Comparison of ENCODE assay signal across 8 cellular contexts in the genomic region with DNA sequence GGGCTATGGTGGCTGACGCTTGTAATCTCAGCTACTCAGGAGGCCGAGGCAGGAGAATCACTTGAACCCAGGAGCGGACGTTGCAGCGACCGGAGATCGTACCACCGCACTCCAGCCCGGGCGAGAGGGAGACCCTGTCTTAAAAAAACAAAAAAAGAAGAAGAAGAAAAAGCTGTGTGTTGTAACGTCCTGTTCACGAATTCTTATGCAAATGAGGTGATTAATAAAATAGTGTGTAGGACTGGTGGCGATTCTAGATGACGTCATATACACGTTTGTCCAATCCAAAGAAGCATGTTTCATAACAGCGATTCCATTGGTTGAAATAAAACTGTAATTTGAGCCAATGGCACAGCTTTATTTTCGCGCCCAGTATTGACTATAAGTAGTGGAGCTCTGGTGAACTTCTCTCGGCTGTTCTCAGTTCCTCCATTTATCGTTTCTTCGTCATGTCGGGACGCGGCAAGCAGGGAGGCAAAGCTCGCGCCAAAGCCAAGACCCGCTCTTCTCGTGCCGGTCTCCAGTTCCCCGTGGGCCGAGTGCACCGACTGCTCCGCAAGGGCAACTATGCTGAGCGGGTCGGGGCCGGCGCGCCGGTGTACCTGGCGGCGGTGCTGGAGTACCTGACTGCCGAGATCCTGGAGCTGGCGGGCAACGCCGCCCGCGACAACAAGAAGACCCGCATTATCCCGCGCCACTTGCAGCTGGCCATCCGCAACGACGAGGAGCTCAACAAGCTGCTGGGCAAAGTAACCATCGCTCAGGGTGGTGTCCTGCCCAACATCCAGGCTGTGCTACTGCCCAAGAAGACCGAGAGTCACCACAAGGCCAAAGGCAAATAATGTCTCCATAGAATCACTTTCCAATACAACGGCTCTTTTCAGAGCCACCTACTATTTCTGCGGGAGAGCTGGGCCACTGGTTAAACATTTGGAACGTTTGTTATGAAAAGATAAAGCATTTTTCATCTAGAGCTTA. TPM values are rescaled to one million over a fixed set of nuclear protein-coding genes. Genes with fewer than 3 reads are reported as not detected.
DNase-seq lines count a peak whose midpoint lies in the region; TF ChIP-seq lines count a peak whose summit lies in the region.

No MANE protein-coding gene starts in this region.

- no peaks in the 10 kb centered on the region for H4K20me1 ChIP-seq in MM.1S (ENCODE audit: insufficient read depth, low read length)

- no peaks in the 10 kb centered on the region for H3K36me3 ChIP-seq in HEK293 (ENCODE audit: control insufficient read depth in 2 of 2, insufficient read depth in 1 of 2, low read length in 2 of 2)
- H3K36me3 ChIP-seq in MM.1S (replicated peaks; ENCODE audit: insufficient read depth, low read length) = no peaks in the 10 kb centered on the region
- no peaks in the 10 kb centered on the region for H3K36me3 ChIP-seq in neutrophil

- H3K4me3 ChIP-seq in HEK293 (ENCODE audit: low read depth, low read length) = peak overlapping the region; percentile 78
- peak overlapping the region; percentile 57 for H3K4me3 ChIP-seq in MM.1S (ENCODE audit: low read length)
- peak overlapping the region; percentile 71 to 75 for H3K4me3 ChIP-seq in neutrophil (ENCODE audit: low read depth in 1 of 2, low read length in 1 of 2)

- H3K27ac ChIP-seq in HEK293 (ENCODE audit: extremely low read depth, low read depth, low read length) (peak overlapping the region; percentile 63), MM.1S (ENCODE audit: low read length) (peak overlapping the region; percentile 84), neutrophil (peak overlapping the region; percentile 77)

- H3K27ac Mint-ChIP-seq in activated naive CD4-positive, alpha-beta T cell treated with anti-CD3 and anti-CD28 coated beads for 36 hours = peak overlapping the region; percentile 96

- H3K79me2 ChIP-seq in MM.1S (ENCODE audit: low read length) = no peaks in the 10 kb centered on the region

- H3K27me3 ChIP-seq in MM.1S (replicated peaks; ENCODE audit: insufficient read depth, low read length) = no peaks in the 10 kb centered on the region
- peaks cover 18% of the 10 kb centered on the region for H3K27me3 ChIP-seq in neutrophil

- H3K4me1 ChIP-seq in HEK293 (ENCODE audit: control insufficient read depth, insufficient read depth, low read length) (no peaks in the 10 kb centered on the region), MM.1S (ENCODE audit: low read length) (0 out of 2 replicates have a peak, but pooled peaks cover 3% of the 10 kb centered on the region), neutrophil (ENCODE audit: control insufficient read depth in 1 of 2, insufficient read depth in 1 of 2, low read depth in 1 of 2, low read length in 1 of 2) (peaks cover 27 to 31% of the 10 kb centered on the region in 2 experiments)

- peak overlapping the region; percentile 97 for H3K4me3 Mint-ChIP-seq in activated naive CD4-positive, alpha-beta T cell treated with anti-CD3 and anti-CD28 coated beads for 36 hours

- peak overlapping the region; percentile 83 for H3K9ac ChIP-seq in MM.1S (ENCODE audit: low read length)

- peak overlapping the region; percentile 68; the same call in 1 of the 2 replicates for H2AFZ ChIP-seq in MM.1S (ENCODE audit: low read length)

- CTCF ChIA-PET in HEK293 (lab: Yijun Ruan, JAX) = interaction anchor here (0.5 to 1.3 kb wide), 6 partner anchors 9 to 842 kb away, joined by 3 to 7 read pairs (median 4); no protein-coding TSS in a partner anchor
- CTCF ChIA-PET in activated naive CD4-positive, alpha-beta T cell treated with anti-CD3 and anti-CD28 coated beads for 36 hours (lab: Charles Lee) = interaction anchor here (0.6 to 3.9 kb wide), 7 partner anchors 26 to 51 kb away, joined by 3 to 35 read pairs (median 5); a partner anchor contains a TSS

- intact Hi-C loops in activated naive CD4-positive, alpha-beta T cell treated with anti-CD3 and anti-CD28 coated beads for 36 hours (cut with micrococcal nuclease) = loop anchor here (1.0 to 5.0 kb wide), 3 partner anchors 8 to 1833 kb away; a partner anchor contains a TSS

- peaks cover 8% of the 10 kb centered on the region for H3K27me3 Mint-ChIP-seq in activated naive CD4-positive, alpha-beta T cell treated with anti-CD3 and anti-CD28 coated beads for 36 hours (ENCODE audit: low read depth)

- H3F3A ChIP-seq in MM.1S (ENCODE audit: insufficient read depth, low read length) = peaks cover 35% of the 10 kb centered on the region

- no peaks in the 10 kb centered on the region for H3K9me3 ChIP-seq in HEK293 (ENCODE audit: control insufficient read depth, insufficient read depth, low read depth, low read length)
- H3K9me3 ChIP-seq in MM.1S (replicated peaks; ENCODE audit: insufficient read depth, low read length) = no peaks in the 10 kb centered on the region
- no peaks in the 10 kb centered on the region for H3K9me3 ChIP-seq in neutrophil

- no peaks in the 10 kb centered on the region for H3K9me2 ChIP-seq in MM.1S (replicated peaks; ENCODE audit: insufficient read depth, low read length)

- POLR2A ChIA-PET in HEK293 (lab: Yijun Ruan, JAX) = interaction anchor here (0.5 to 5.2 kb wide), 27 partner anchors 8 to 737 kb away, joined by 3 to 189 read pairs (median 4); partner anchors contain the start of genes ZKSCAN8 and ZNF184

- peaks cover 26% of the 10 kb centered on the region for H3K4me1 Mint-ChIP-seq in activated naive CD4-positive, alpha-beta T cell treated with anti-CD3 and anti-CD28 coated beads for 36 hours (ENCODE audit: low read depth)

- H3K9me3 Mint-ChIP-seq in activated naive CD4-positive, alpha-beta T cell treated with anti-CD3 and anti-CD28 coated beads for 36 hours = no peaks in the 10 kb centered on the region

- H3K4me2 ChIP-seq in MM.1S (ENCODE audit: low read depth, low read length) = peak overlapping the region; percentile 65

- peaks cover 11% of the 10 kb centered on the region for H3K36me3 Mint-ChIP-seq in activated naive CD4-positive, alpha-beta T cell treated with anti-CD3 and anti-CD28 coated beads for 36 hours (ENCODE audit: low read depth)

- DNase-seq in GM04503 (ENCODE audit: low read depth) (peak; percentile 92), MM.1S (peak; percentile 98), SIG-M5 (lab: John Stamatoyannopoulos, UW) (peak; percentile 97), germinal center (ENCODE audit: low spot score) (peak; percentile 94), ureter (ENCODE audit: low spot score) (peak; percentile 70)
- DNase-seq in activated naive CD4-positive, alpha-beta T cell treated with anti-CD3 and anti-CD28 coated beads for 36 hours = peak; percentile 84

- TF ChIP-seq CTCF in HEK293 (tag by site-specific recombination; IDR thresholded peaks at IDR 0.05) = no peak
- TF ChIP-seq CTCF in MM.1S (IDR thresholded peaks at IDR 0.05; ENCODE audit: low read length) = no peak
- TF ChIP-seq CTCF in neutrophil (IDR thresholded peaks at IDR 0.05) = no peak

TF ChIP-seq in HEK293, 187 proteins besides CTCF, POLR2A, EP300 and RAD21 (continues in another document):
- TF ChIP-seq ZNF302 (tag by site-specific recombination; IDR thresholded peaks at IDR 0.05; ENCODE audit: low read depth) (no peak), PRDM6 (tag by site-specific recombination; IDR thresholded peaks at IDR 0.05) (no peak), ZEB2 (tag by site-specific recombination; IDR thresholded peaks at IDR 0.05) (peak; percentile 43; the same call in 1 of the 2 replicates), ZNF510 (tag by site-specific recombination; IDR thresholded peaks at IDR 0.05; ENCODE audit: insufficient replicate concordance) (no peak), ZNF76 (tag by site-specific recombination; IDR thresholded peaks at IDR 0.05; ENCODE audit: borderline replicate concordance, low read depth) (peak; percentile 29; the same call in 1 of the 2 replicates), MZF1 (tag by site-specific recombination; IDR thresholded peaks at IDR 0.05; ENCODE audit: borderline replicate concordance) (no peak), ZBTB21 (tag by site-specific recombination; IDR thresholded peaks at IDR 0.05) (peak; percentile 94), ZNF221 (tag by site-specific recombination; IDR thresholded peaks at IDR 0.05; ENCODE audit: borderline replicate concordance) (no peak), ZNF37A (tag by site-specific recombination; IDR thresholded peaks at IDR 0.05) (no peak), SP7 (tag by site-specific recombination; IDR thresholded peaks at IDR 0.05) (peak; percentile 32; the same call in 1 of the 2 replicates), ZNF335 (tag by site-specific recombination; conservative IDR thresholded peaks at IDR 0.05) (peak; percentile 65), SALL2 (tag by site-specific recombination; IDR thresholded peaks at IDR 0.05; ENCODE audit: borderline replicate concordance) (no peak), ZNF394 (tag by site-specific recombination; IDR thresholded peaks at IDR 0.05; ENCODE audit: borderline replicate concordance) (peak; percentile 64; the same call in 1 of the 2 replicates), ZSCAN23 (tag by site-specific recombination; IDR thresholded peaks at IDR 0.05) (peak; percentile 51; the same call in 1 of the 2 replicates), SP2 (tag by site-specific recombination; IDR thresholded peaks at IDR 0.05) (peak; percentile 55)
- TF ChIP-seq, protein P1, sequence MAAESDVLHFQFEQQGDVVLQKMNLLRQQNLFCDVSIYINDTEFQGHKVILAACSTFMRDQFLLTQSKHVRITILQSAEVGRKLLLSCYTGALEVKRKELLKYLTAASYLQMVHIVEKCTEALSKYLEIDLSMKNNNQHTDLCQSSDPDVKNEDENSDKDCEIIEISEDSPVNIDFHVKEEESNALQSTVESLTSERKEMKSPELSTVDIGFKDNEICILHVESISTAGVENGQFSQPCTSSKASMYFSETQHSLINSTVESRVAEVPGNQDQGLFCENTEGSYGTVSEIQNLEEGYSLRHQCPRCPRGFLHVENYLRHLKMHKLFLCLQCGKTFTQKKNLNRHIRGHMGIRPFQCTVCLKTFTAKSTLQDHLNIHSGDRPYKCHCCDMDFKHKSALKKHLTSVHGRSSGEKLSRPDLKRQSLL (tag by site-specific recombination; IDR thresholded peaks at IDR 0.05) = peak; percentile 41; the same call in 1 of the 2 replicates

RNA-seq across cellular contexts. Expression of gene OR2B2, which starts 47.0 kb away (rescaled TPM):
- not detected for total RNA-seq in activated naive CD4-positive, alpha-beta T cell treated with anti-CD3 and anti-CD28 coated beads for 36 hours
- total RNA-seq in ureter = not detected

Comparison
In these comparisons a context has a peak if more than half of its experiments do, and no peak if none do; other contexts are left out.
1. Peak in every context shown above with its lines: DNase-seq, H3K4me3 ChIP-seq and H3K27ac ChIP-seq.